In genomic region chr2:120175000-120175581, GRCh38 we compare ENCODE assay signal across 8 cellular contexts. TPM values are rescaled to one million over a fixed set of nuclear protein-coding genes. Genes with fewer than 3 reads are reported as not detected.
DNase-seq lines count a peak whose midpoint lies in the region; ATAC-seq and TF ChIP-seq lines count a peak whose summit lies in the region.

No MANE protein-coding gene starts in this region.

- no peak overlapping the region for H3K9ac ChIP-seq in parathyroid adenoma

- ATAC-seq in activated B cell treated with CpG ODN at 0.5 μM for 24 hours (ENCODE audit: low read depth) = no peak
- no peak for ATAC-seq in GM18907 (IDR thresholded peaks at IDR 0.05; ENCODE audit: unreplicated experiment)

- no peak overlapping the region for H3K4me3 ChIP-seq in parathyroid adenoma (ENCODE audit: low read depth, low read length)

- no peaks in the 10 kb centered on the region for H3K9me3 ChIP-seq in parathyroid adenoma (ENCODE audit: control insufficient read depth, low read length)

- peak overlapping the region; percentile 47 for H3K27ac Mint-ChIP-seq in activated B cell treated with CpG ODN at 0.5 μM for 24 hours

- H3K4me1 Mint-ChIP-seq in activated B cell treated with CpG ODN at 0.5 μM for 24 hours = peaks cover 50% of the 10 kb centered on the region

- peaks cover 34% of the 10 kb centered on the region for H3K4me1 ChIP-seq in parathyroid adenoma

- DNase-seq in AG20443 (ENCODE audit: low spot score) (peak; percentile 76), NCI-H2171 (lab: John Stamatoyannopoulos, UW) (peak; percentile 39), activated B cell treated with CpG ODN at 0.5 μM for 24 hours (no peak), globus pallidus (ENCODE audit: low spot score) (peak; percentile 69), ureter (ENCODE audit: low spot score) (no peak)

- intact Hi-C loops in activated B cell treated with CpG ODN at 0.5 μM for 24 hours (cut with micrococcal nuclease) = loop anchor here (1.0 to 5.0 kb wide), 4 partner anchors 422 to 1988 kb away; partner anchors contain the start of genes C2orf76 and DBI

- peaks cover 6% of the 10 kb centered on the region for H3K36me3 Mint-ChIP-seq in activated B cell treated with CpG ODN at 0.5 μM for 24 hours (ENCODE audit: low read depth)

- peak overlapping the region; percentile 26 for H2AFZ ChIP-seq in parathyroid adenoma

- H3K27ac ChIP-seq in parathyroid adenoma = no peak overlapping the region

- H3K79me2 ChIP-seq in parathyroid adenoma = no peaks in the 10 kb centered on the region

- H3K9me3 Mint-ChIP-seq in activated B cell treated with CpG ODN at 0.5 μM for 24 hours = no peaks in the 10 kb centered on the region

- no peaks in the 10 kb centered on the region for H3K36me3 ChIP-seq in parathyroid adenoma (ENCODE audit: control insufficient read depth, insufficient read depth, low read length)

- H3K4me3 Mint-ChIP-seq in activated B cell treated with CpG ODN at 0.5 μM for 24 hours = no peak overlapping the region

- no peak overlapping the region for H3K4me2 ChIP-seq in parathyroid adenoma (ENCODE audit: low read length)

- TF ChIP-seq CTCF in GM12873 (IDR thresholded peaks at IDR 0.05; ENCODE audit: insufficient read depth, low read depth, low read length, missing control alignments) (peak; percentile 73), activated B cell treated with CpG ODN at 0.5 μM for 24 hours (IDR thresholded peaks at IDR 0.05) (peak; percentile 98), parathyroid adenoma (IDR thresholded peaks at IDR 0.05) (peak; percentile 81)

- CTCF ChIA-PET in activated B cell treated with CpG ODN at 0.5 μM for 24 hours (lab: Charles Lee) = interaction anchor here (0.7 to 5.3 kb wide), 27 partner anchors 10 to 534 kb away, joined by 3 to 138 read pairs (median 4); partner anchors contain the start of genes EPB41L5, PTPN4 and TMEM185B

- H3K27me3 Mint-ChIP-seq in activated B cell treated with CpG ODN at 0.5 μM for 24 hours = no peaks in the 10 kb centered on the region

- H3K27me3 ChIP-seq in parathyroid adenoma (ENCODE audit: control insufficient read depth, insufficient read depth, low read length) = no peaks in the 10 kb centered on the region

- POLR2A ChIA-PET in activated B cell treated with CpG ODN at 0.5 μM for 24 hours (lab: Charles Lee) = interaction anchor here (0.6 to 1.2 kb wide), 3 partner anchors 52 to 496 kb away, joined by 3 to 4 read pairs (median 3); partner anchors contain the start of gene TMEM177

RNA-seq across cellular contexts. Expression of gene TMEM185B, which starts 48.1 kb away (rescaled TPM):
- total RNA-seq in activated B cell treated with CpG ODN at 0.5 μM for 24 hours (25.6 and 26.8 TPM in 2 replicates), ureter (35.9 TPM)

Comparison
In these comparisons a context has a peak if more than half of its experiments do, and no peak if none do; other contexts are left out.
1. DNase-seq: peak in AG20443 (single experiment), NCI-H2171 (single experiment) and globus pallidus (single experiment); none in activated B cell treated with CpG ODN at 0.5 μM for 24 hours (single experiment) and ureter (single experiment).
2. Peak in every context shown above with its lines, with median percentiles within 50 percentile points of each other: CTCF ChIP-seq.